25 cellular contexts compared by ENCODE assay signal in the genomic region with DNA sequence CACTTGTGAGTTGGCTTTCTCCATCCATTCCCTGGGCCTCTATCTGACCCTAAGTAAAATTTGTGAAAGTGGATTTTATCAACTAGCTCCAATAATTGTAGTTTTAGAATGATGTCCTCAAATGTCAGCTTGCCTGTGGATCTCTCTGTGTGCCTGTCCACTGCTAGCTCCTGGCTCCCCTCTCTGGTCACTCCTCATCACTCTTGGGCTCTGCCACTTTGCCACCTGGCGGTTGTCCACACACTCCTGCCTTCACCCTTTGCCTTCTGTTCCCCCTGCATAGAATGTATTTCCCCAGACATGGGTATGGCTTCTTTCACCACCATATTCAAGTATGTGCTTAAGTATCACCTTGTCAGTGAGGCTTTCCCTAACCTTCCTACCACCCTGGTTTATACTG. TPM values are rescaled to one million over a fixed set of nuclear protein-coding genes. Genes with fewer than 3 reads are reported as not detected.
DNase-seq lines count a peak whose midpoint lies in the region; ATAC-seq and TF ChIP-seq lines count a peak whose summit lies in the region.
"Had no signal": no experiment of that assay in that cellular context is flagged by ENCODE, and none has a peak within 500 bp of the region (broad histone marks: within the 10 kb centered on the region; RNA-seq: fewer than 3 reads in every experiment).

No MANE protein-coding gene starts in this region.

- DNase-seq in NCI-H510A treated with DMSO at 0.1 percent for 48 hours (lab: John Stamatoyannopoulos, UW) (peak; percentile 76), NCI-H510A (lab: John Stamatoyannopoulos, UW) (no peak), NCI-H2029 (lab: John Stamatoyannopoulos, UW) (peak; percentile 6), left ventricle myocardium inferior (no peak), sigmoid colon (no peak), NCI-H1105 (lab: John Stamatoyannopoulos, UW) (no peak)
- DNase-seq in naive thymus-derived CD8-positive, alpha-beta T cell = no peak
- DNase-seq: activated CD4-positive, alpha-beta T cell treated with anti-CD3 and anti-CD28 coated beads for 36 hours; activated CD8-positive, alpha-beta memory T cell treated with anti-CD3 and anti-CD28 coated beads for 24 hours; activated gamma-delta T cell; activated T-cell treated with anti-CD3 and anti-CD28 coated beads, Interleukin-2, amount 50 U/mL, for 1 hour; effector CD4-positive, alpha-beta T cell; foreskin keratinocyte; hippocampal formation; immature natural killer cell; Kasumi-1; NCI-H1105 treated with DMSO at 0.1 percent for 48 hours; NCI-H2081 treated with DMSO at 0.1 percent for 48 hours; NCI-H446 treated with DMSO at 0.1 percent for 48 hours; Peyer's patch had no signal

- H3K4me3 Mint-ChIP-seq in naive thymus-derived CD8-positive, alpha-beta T cell = no peak overlapping the region
- H3K4me3 Mint-ChIP-seq: activated CD4-positive, alpha-beta T cell treated with anti-CD3 and anti-CD28 coated beads for 36 hours; immature natural killer cell; stimulated activated effector memory CD8-positive, alpha-beta T cell treated with anti-CD3 and anti-CD28 coated beads, Interleukin-12 subunit alpha, Interleukin-12 subunit beta, amount 100 ng/mL, for 72 hours; T-helper 1 cell treated with Interleukin-12 subunit alpha and Interleukin-12 subunit beta and Interleukin-4 antibody, amounts not matched to agents 30 μg/mL and 1 μg/mL, for 36 hours had no signal

- H3K27ac ChIP-seq in left ventricle myocardium inferior (replicated peaks) (peak overlapping the region; percentile 55), sigmoid colon (peak overlapping the region; percentile 28 to 68 (median 48))
- H3K27ac ChIP-seq: A549, foreskin keratinocyte, Peyer's patch, SJSA1 had no signal

- H3K4me1 ChIP-seq in left ventricle myocardium inferior (peaks cover 19% of the 10 kb centered on the region), sigmoid colon (peaks cover 0 to 58% (median 45%) of the 10 kb centered on the region in 4 donors)
- H3K4me1 ChIP-seq: foreskin keratinocyte, Peyer's patch had no signal

- no peaks in the 10 kb centered on the region for H3K4me1 Mint-ChIP-seq in naive thymus-derived CD8-positive, alpha-beta T cell
- H3K4me1 Mint-ChIP-seq: activated CD4-positive, alpha-beta T cell treated with anti-CD3 and anti-CD28 coated beads for 36 hours; immature natural killer cell; stimulated activated effector memory CD8-positive, alpha-beta T cell treated with anti-CD3 and anti-CD28 coated beads, Interleukin-12 subunit alpha, Interleukin-12 subunit beta, amount 100 ng/mL, for 72 hours had no signal

- H3K4me3 ChIP-seq in left ventricle myocardium inferior (no peak overlapping the region), sigmoid colon (no peak overlapping the region)
- H3K4me3 ChIP-seq: A549, Peyer's patch, SJSA1 had no signal

- TF ChIP-seq EP300 in sigmoid colon (IDR thresholded peaks at IDR 0.05) = no peak

- TF ChIP-seq CTCF in left ventricle myocardium inferior (IDR thresholded peaks at IDR 0.05; ENCODE audit: borderline replicate concordance) (no peak), sigmoid colon (IDR thresholded peaks at IDR 0.05) (no peak)

- H3K27me3 ChIP-seq in left ventricle myocardium inferior (ENCODE audit: low read depth) (no peaks in the 10 kb centered on the region), sigmoid colon (no peaks in the 10 kb centered on the region)
- H3K27me3 ChIP-seq: foreskin keratinocyte, Peyer's patch, SJSA1 had no signal

- no peaks in the 10 kb centered on the region for H3K36me3 ChIP-seq in left ventricle myocardium inferior
- H3K36me3 ChIP-seq in sigmoid colon = no peaks in the 10 kb centered on the region
- H3K36me3 ChIP-seq: Peyer's patch, SJSA1 had no signal

- H3K36me3 Mint-ChIP-seq in naive thymus-derived CD8-positive, alpha-beta T cell = no peaks in the 10 kb centered on the region
- H3K36me3 Mint-ChIP-seq: immature natural killer cell; stimulated activated effector memory CD8-positive, alpha-beta T cell treated with anti-CD3 and anti-CD28 coated beads, Interleukin-12 subunit alpha, Interleukin-12 subunit beta, amount 100 ng/mL, for 72 hours had no signal

- H3K27me3 Mint-ChIP-seq in naive thymus-derived CD8-positive, alpha-beta T cell = peaks cover 1 to 22% (median 11%) of the 10 kb centered on the region in 5 donors
- H3K27me3 Mint-ChIP-seq: activated CD4-positive, alpha-beta T cell treated with anti-CD3 and anti-CD28 coated beads for 36 hours had no signal

- H3K9me3 ChIP-seq in left ventricle myocardium inferior (replicated peaks) = no peaks in the 10 kb centered on the region
- H3K9me3 ChIP-seq in sigmoid colon = no peaks in the 10 kb centered on the region
- H3K9me3 ChIP-seq: A549, Peyer's patch, SJSA1 had no signal

- no peak overlapping the region for H3K27ac Mint-ChIP-seq in naive thymus-derived CD8-positive, alpha-beta T cell
- H3K27ac Mint-ChIP-seq: activated CD4-positive, alpha-beta T cell treated with anti-CD3 and anti-CD28 coated beads for 36 hours; immature natural killer cell; stimulated activated effector memory CD8-positive, alpha-beta T cell treated with anti-CD3 and anti-CD28 coated beads, Interleukin-12 subunit alpha, Interleukin-12 subunit beta, amount 100 ng/mL, for 72 hours; T-helper 1 cell treated with Interleukin-12 subunit alpha and Interleukin-12 subunit beta and Interleukin-4 antibody, amounts not matched to agents 30 μg/mL and 1 μg/mL, for 36 hours had no signal

- no peak for TF ChIP-seq POLR2A in sigmoid colon (IDR thresholded peaks at IDR 0.05)

- intact Hi-C loops in left ventricle myocardium inferior (cut with micrococcal nuclease) = no loop called here
- intact Hi-C loops in sigmoid colon (cut with DNase I) = no loop called here

- no peaks in the 10 kb centered on the region for H3K9me3 Mint-ChIP-seq in naive thymus-derived CD8-positive, alpha-beta T cell
- H3K9me3 Mint-ChIP-seq: T-helper 1 cell treated with Interleukin-12 subunit alpha and Interleukin-12 subunit beta and Interleukin-4 antibody, amounts not matched to agents 30 μg/mL and 1 μg/mL, for 36 hours had no signal

- no peak for ATAC-seq in naive thymus-derived CD8-positive, alpha-beta T cell
- ATAC-seq in GM19324 (IDR thresholded peaks at IDR 0.05; ENCODE audit: low FRiP score, unreplicated experiment) = no peak
- ATAC-seq: activated CD4-positive, alpha-beta T cell treated with anti-CD3 and anti-CD28 coated beads for 36 hours; foreskin keratinocyte; stimulated activated effector memory CD8-positive, alpha-beta T cell treated with anti-CD3 and anti-CD28 coated beads, Interleukin-12 subunit alpha, Interleukin-12 subunit beta, amount 100 ng/mL, for 72 hours had no signal

- WGBS in sigmoid colon, 2 donors = 89 to 97% methylated on average over 1 of the region's 1 CpG

- POLR2A ChIA-PET in naive thymus-derived CD8-positive, alpha-beta T cell (lab: Charles Lee) = no interaction called here

RNA-seq across cellular contexts. Expression of gene ANKFN1, which starts 19.8 kb away (rescaled TPM):
- total RNA-seq in left ventricle myocardium inferior = not detected
- under 1 TPM in 3 of 4 donors, not detected in 1; 0.16 to 0.55 (median 0.36) TPM for total RNA-seq in sigmoid colon
- under 1 TPM in 1 of 3 donors, not detected in 2; 0.12 TPM for polyA plus RNA-seq in sigmoid colon
- total RNA-seq in naive thymus-derived CD8-positive, alpha-beta T cell = not detected
- polyA plus RNA-seq in naive thymus-derived CD8-positive, alpha-beta T cell = not detected
- total RNA-seq: activated CD4-positive, alpha-beta T cell treated with anti-CD3 and anti-CD28 coated beads for 36 hours; foreskin keratinocyte had no signal
- polyA plus RNA-seq: foreskin keratinocyte, immature natural killer cell had no signal

Comparison
In these comparisons a context has a peak if more than half of its experiments do, and no peak if none do; other contexts are left out.
1. DNase-seq: peak in NCI-H510A treated with DMSO at 0.1 percent for 48 hours (single experiment) and NCI-H2029 (single experiment); none in NCI-H510A (single experiment), left ventricle myocardium inferior (single experiment), sigmoid colon (single experiment), naive thymus-derived CD8-positive, alpha-beta T cell (0 of 10) and NCI-H1105 (single experiment).